1 cellular context compared by ENCODE assay signal in the genomic region with DNA sequence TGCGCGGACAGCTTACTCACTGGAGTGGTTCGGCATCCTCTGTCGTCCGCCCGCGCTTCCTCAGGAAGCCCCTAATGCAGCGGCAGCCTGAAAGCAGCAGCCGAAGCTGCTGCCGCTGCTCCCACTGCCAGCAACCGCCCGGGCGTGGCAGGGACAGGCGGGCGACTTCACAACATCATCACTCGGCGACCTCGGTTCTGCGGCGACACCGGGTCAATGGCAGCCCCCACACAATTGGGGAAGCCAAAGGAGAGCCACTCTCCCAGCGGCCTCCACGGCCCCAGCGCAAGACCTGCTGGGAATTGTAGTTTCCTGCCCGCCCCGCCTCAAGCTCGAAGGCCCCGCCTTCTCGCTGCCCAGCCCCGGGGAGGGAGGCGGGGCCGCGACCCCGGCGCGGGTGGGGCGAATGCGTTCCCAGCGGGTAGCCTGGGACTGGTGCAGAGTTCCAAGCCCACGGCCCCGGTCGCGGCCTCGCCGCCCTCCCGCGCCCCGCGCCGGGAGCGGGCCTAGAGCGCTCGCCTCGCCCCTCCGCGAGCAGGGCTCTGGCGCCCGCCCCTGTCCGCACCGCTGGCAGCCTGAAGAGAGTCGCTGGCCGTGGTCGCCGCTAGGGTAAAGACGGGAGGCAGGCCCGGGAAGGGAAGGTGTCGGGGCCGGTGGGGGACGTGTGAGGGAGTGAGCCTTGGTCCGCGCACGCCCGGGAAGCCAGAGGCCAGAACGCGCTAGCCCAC.
TF ChIP-seq lines count a peak whose summit lies in the region.

A gene with protein sequence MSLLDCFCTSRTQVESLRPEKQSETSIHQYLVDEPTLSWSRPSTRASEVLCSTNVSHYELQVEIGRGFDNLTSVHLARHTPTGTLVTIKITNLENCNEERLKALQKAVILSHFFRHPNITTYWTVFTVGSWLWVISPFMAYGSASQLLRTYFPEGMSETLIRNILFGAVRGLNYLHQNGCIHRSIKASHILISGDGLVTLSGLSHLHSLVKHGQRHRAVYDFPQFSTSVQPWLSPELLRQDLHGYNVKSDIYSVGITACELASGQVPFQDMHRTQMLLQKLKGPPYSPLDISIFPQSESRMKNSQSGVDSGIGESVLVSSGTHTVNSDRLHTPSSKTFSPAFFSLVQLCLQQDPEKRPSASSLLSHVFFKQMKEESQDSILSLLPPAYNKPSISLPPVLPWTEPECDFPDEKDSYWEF (plus strand): TSS at position 411 of the 728 bp plus-strand sequence. CDS start 3,101 bp downstream, outside the sequence.
A gene with protein sequence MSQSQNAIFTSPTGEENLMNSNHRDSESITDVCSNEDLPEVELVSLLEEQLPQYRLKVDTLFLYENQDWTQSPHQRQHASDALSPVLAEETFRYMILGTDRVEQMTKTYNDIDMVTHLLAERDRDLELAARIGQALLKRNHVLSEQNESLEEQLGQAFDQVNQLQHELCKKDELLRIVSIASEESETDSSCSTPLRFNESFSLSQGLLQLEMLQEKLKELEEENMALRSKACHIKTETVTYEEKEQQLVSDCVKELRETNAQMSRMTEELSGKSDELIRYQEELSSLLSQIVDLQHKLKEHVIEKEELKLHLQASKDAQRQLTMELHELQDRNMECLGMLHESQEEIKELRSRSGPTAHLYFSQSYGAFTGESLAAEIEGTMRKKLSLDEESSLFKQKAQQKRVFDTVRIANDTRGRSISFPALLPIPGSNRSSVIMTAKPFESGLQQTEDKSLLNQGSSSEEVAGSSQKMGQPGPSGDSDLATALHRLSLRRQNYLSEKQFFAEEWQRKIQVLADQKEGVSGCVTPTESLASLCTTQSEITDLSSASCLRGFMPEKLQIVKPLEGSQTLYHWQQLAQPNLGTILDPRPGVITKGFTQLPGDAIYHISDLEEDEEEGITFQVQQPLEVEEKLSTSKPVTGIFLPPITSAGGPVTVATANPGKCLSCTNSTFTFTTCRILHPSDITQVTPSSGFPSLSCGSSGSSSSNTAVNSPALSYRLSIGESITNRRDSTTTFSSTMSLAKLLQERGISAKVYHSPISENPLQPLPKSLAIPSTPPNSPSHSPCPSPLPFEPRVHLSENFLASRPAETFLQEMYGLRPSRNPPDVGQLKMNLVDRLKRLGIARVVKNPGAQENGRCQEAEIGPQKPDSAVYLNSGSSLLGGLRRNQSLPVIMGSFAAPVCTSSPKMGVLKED (minus strand): TSS at position 129 of the 728 bp plus-strand sequence. CDS start 30,951 bp downstream, outside the sequence.

TF ChIP-seq in HepG2, 621 proteins besides CTCF, POLR2A, EP300 and RAD21 (continued from another document and continues in another):
- TF ChIP-seq, protein P1, sequence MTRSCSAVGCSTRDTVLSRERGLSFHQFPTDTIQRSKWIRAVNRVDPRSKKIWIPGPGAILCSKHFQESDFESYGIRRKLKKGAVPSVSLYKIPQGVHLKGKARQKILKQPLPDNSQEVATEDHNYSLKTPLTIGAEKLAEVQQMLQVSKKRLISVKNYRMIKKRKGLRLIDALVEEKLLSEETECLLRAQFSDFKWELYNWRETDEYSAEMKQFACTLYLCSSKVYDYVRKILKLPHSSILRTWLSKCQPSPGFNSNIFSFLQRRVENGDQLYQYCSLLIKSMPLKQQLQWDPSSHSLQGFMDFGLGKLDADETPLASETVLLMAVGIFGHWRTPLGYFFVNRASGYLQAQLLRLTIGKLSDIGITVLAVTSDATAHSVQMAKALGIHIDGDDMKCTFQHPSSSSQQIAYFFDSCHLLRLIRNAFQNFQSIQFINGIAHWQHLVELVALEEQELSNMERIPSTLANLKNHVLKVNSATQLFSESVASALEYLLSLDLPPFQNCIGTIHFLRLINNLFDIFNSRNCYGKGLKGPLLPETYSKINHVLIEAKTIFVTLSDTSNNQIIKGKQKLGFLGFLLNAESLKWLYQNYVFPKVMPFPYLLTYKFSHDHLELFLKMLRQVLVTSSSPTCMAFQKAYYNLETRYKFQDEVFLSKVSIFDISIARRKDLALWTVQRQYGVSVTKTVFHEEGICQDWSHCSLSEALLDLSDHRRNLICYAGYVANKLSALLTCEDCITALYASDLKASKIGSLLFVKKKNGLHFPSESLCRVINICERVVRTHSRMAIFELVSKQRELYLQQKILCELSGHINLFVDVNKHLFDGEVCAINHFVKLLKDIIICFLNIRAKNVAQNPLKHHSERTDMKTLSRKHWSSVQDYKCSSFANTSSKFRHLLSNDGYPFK (CRISPR knock-in tag; IDR thresholded peaks at IDR 0.05; ENCODE audit: borderline replicate concordance), result peak; percentile 99
- TF ChIP-seq REXO4 (CRISPR knock-in tag; IDR thresholded peaks at IDR 0.05; ENCODE audit: borderline replicate concordance) (no peak; the same call in 1 of the 2 replicates), PAWR (CRISPR knock-in tag; IDR thresholded peaks at IDR 0.05; ENCODE audit: borderline replicate concordance) (no peak), SMAD1 (CRISPR knock-in tag; IDR thresholded peaks at IDR 0.05; ENCODE audit: borderline replicate concordance, low read depth) (0 out of 2 replicates have a peak, but pooled peaks have one; percentile 62), KDM4B (CRISPR knock-in tag; IDR thresholded peaks at IDR 0.05) (peak; percentile 72), JUNB (CRISPR knock-in tag; IDR thresholded peaks at IDR 0.05; ENCODE audit: borderline replicate concordance) (no peak), WIZ (CRISPR knock-in tag; IDR thresholded peaks at IDR 0.05) (peak; percentile 68; the same call in 1 of the 2 replicates), SALL1 (CRISPR knock-in tag; IDR thresholded peaks at IDR 0.05) (peak; percentile 90), ZNF296 (CRISPR knock-in tag; conservative IDR thresholded peaks at IDR 0.05) (0 out of 2 replicates have a peak, but pooled peaks have one; percentile 35), JUN (CRISPR knock-in tag; IDR thresholded peaks at IDR 0.05) (no peak), ZNF160 (CRISPR knock-in tag; IDR thresholded peaks at IDR 0.05) (peak; percentile 39; the same call in 1 of the 2 replicates), ZFP37 (CRISPR knock-in tag; IDR thresholded peaks at IDR 0.05; ENCODE audit: borderline replicate concordance) (peak; percentile 83; the same call in 1 of the 2 replicates), TCF7L2 (IDR thresholded peaks at IDR 0.05; ENCODE audit: low read depth, low read length) (no peak), ZNF17 (CRISPR knock-in tag; IDR thresholded peaks at IDR 0.05) (no peak), ZNF326 (CRISPR knock-in tag; IDR thresholded peaks at IDR 0.05; ENCODE audit: borderline replicate concordance) (no peak), ETV5 (CRISPR knock-in tag; IDR thresholded peaks at IDR 0.05; ENCODE audit: borderline replicate concordance) (no peak; the same call in none of the 2 replicates), MLLT10 (CRISPR knock-in tag; IDR thresholded peaks at IDR 0.05) (no peak), KDM5B (CRISPR knock-in tag; IDR thresholded peaks at IDR 0.05; ENCODE audit: borderline replicate concordance) (peak; percentile 85), ARHGAP35 (CRISPR knock-in tag; IDR thresholded peaks at IDR 0.05; ENCODE audit: borderline replicate concordance) (peak; percentile 2; the same call in 1 of the 2 replicates)
- TF ChIP-seq, protein P2, sequence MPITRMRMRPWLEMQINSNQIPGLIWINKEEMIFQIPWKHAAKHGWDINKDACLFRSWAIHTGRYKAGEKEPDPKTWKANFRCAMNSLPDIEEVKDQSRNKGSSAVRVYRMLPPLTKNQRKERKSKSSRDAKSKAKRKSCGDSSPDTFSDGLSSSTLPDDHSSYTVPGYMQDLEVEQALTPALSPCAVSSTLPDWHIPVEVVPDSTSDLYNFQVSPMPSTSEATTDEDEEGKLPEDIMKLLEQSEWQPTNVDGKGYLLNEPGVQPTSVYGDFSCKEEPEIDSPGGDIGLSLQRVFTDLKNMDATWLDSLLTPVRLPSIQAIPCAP (CRISPR knock-in tag; IDR thresholded peaks at IDR 0.05; ENCODE audit: low read depth), result no peak
- TF ChIP-seq, protein P3, sequence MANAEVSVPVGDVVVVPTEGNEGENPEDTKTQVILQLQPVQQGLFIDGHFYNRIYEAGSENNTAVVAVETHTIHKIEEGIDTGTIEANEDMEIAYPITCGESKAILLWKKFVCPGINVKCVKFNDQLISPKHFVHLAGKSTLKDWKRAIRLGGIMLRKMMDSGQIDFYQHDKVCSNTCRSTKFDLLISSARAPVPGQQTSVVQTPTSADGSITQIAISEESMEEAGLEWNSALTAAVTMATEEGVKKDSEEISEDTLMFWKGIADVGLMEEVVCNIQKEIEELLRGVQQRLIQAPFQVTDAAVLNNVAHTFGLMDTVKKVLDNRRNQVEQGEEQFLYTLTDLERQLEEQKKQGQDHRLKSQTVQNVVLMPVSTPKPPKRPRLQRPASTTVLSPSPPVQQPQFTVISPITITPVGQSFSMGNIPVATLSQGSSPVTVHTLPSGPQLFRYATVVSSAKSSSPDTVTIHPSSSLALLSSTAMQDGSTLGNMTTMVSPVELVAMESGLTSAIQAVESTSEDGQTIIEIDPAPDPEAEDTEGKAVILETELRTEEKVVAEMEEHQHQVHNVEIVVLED (CRISPR knock-in tag; IDR thresholded peaks at IDR 0.05; ENCODE audit: borderline replicate concordance), result peak; percentile 88
- TF ChIP-seq, protein P4, sequence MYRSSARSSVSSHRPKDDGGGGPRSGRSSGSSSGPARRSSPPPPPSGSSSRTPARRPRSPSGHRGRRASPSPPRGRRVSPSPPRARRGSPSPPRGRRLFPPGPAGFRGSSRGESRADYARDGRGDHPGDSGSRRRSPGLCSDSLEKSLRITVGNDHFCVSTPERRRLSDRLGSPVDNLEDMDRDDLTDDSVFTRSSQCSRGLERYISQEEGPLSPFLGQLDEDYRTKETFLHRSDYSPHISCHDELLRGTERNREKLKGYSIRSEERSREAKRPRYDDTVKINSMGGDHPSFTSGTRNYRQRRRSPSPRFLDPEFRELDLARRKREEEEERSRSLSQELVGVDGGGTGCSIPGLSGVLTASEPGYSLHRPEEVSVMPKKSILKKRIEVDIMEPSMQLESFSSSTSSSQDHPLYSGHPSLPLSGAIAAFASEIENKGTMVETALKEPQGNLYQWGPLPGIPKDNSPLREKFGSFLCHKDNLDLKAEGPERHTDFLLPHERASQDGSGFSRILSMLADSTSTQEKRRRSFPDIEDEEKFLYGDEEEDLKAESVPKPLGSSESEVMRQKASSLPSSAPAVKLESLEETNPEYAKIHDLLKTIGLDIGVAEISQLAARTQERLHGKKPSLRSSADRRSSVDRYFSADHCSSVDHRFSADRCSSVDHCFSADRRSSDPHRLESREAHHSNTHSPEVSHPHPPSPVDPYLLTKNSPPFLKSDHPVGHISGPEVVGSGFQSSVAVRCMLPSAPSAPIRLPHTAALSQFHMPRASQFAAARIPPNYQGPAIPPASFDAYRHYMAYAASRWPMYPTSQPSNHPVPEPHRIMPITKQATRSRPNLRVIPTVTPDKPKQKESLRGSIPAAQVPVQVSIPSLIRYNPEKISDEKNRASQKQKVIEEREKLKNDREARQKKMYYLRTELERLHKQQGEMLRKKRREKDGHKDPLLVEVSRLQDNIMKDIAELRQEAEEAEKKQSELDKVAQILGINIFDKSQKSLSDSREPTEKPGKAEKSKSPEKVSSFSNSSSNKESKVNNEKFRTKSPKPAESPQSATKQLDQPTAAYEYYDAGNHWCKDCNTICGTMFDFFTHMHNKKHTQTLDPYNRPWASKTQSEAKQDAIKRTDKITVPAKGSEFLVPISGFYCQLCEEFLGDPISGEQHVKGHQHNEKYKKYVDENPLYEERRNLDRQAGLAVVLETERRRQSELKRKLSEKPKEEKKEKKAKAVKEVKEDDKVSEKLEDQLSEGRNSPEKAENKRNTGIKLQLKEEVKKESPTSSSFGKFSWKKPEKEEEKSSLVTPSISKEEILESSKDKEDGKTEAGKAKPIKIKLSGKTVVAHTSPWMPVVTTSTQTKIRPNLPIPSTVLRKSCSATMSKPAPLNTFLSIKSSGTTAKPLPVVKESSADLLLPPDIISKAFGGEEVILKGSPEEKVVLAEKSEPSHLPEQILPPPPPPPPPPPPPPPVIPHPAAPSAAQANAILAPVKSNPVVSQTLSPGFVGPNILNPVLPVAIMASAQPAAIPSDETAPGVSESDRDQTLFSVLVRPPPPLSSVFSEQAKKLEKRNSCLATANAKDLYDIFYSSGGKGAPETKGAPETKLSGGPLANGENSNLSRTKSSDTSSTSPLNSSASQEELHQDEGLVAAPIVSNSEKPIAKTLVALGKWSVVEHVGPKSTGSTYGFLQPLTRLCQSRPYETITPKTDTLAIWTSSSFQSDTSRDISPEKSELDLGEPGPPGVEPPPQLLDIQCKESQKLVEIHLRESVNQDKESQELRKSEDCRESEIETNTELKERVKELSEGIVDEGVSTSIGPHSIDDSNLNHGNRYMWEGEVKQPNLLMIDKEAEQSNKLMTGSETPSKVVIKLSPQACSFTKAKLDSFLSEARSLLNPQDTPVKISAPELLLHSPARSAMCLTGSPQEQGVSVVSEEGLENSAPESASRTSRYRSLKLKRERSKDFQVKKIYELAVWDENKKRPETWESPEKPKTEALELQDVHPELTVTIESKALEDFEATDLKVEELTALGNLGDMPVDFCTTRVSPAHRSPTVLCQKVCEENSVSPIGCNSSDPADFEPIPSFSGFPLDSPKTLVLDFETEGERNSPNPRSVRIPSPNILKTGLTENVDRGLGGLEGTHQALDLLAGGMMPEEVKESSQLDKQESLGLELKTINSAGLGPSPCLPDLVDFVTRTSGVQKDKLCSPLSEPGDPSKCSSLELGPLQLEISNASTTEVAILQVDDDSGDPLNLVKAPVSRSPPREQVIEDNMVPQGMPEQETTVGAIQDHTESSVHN (CRISPR knock-in tag; IDR thresholded peaks at IDR 0.05), result no peak
- TF ChIP-seq, protein P5, sequence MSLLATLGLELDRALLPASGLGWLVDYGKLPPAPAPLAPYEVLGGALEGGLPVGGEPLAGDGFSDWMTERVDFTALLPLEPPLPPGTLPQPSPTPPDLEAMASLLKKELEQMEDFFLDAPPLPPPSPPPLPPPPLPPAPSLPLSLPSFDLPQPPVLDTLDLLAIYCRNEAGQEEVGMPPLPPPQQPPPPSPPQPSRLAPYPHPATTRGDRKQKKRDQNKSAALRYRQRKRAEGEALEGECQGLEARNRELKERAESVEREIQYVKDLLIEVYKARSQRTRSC (CRISPR knock-in tag; IDR thresholded peaks at IDR 0.05; ENCODE audit: low read depth), result no peak
- TF ChIP-seq, protein P6, sequence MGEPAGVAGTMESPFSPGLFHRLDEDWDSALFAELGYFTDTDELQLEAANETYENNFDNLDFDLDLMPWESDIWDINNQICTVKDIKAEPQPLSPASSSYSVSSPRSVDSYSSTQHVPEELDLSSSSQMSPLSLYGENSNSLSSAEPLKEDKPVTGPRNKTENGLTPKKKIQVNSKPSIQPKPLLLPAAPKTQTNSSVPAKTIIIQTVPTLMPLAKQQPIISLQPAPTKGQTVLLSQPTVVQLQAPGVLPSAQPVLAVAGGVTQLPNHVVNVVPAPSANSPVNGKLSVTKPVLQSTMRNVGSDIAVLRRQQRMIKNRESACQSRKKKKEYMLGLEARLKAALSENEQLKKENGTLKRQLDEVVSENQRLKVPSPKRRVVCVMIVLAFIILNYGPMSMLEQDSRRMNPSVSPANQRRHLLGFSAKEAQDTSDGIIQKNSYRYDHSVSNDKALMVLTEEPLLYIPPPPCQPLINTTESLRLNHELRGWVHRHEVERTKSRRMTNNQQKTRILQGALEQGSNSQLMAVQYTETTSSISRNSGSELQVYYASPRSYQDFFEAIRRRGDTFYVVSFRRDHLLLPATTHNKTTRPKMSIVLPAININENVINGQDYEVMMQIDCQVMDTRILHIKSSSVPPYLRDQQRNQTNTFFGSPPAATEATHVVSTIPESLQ (CRISPR knock-in tag; conservative IDR thresholded peaks at IDR 0.05), result no peak; the same call in 1 of the 2 replicates
